ENCODE assay signal across 9 cellular contexts in the genomic region with DNA sequence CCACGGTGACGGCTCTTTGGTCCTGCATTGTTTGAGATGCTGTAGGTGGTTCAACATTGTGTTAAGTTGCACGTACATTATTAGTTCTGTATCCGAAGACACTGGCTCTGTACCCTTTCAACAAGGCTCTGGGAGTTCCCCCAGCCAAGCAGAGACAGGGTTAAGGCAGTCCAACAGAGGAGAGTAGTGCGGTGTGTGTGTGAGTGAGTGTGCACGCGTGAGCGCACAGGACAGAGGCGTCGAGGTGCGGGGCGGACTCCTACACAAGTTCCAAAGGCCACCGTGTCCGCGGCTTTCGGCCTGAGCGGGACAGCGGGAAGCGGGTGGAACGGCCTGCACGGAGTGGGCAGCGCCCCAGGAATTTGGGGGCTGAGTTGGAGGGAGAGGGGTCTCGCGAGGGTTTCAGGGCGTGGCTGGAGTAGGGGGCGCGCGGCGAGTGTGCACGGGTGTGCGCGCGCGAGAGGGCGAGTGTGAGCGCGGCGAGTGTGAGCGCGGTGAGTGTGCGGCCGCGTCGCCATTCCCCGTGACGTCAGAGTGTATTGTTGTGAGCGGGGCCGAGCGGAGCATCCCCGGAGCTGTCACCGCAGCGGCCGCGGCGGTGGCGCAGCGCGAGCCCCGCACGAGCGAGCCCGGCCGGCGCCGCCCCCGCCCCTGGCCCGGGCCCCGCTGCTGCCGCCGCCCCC. TPM values are rescaled to one million over a fixed set of nuclear protein-coding genes. Genes with fewer than 3 reads are reported as not detected.
A peak's percentile ranks its signal among the peaks of the same experiment; 100 is the strongest.
DNase-seq lines count a peak whose midpoint lies in the region; ATAC-seq and TF ChIP-seq lines count a peak whose summit lies in the region.
"Had no signal": no experiment of that assay in that cellular context is flagged by ENCODE, and none has a peak within 500 bp of the region (broad histone marks: within the 10 kb centered on the region; RNA-seq: fewer than 3 reads in every experiment).

A gene (plus strand): TSS at position 532 of the 683 bp plus-strand sequence. CDS start 413 bp downstream, outside the sequence.

- no peak within 1 kb of the TSS for H4K8ac ChIP-seq in mesendoderm (ENCODE audit: low read depth, low read length)

- peak within 1 kb of the TSS; percentile 73 for H3K4me3 ChIP-seq in BLaER1
- peak within 1 kb of the TSS; percentile 36 for H3K4me3 ChIP-seq in HAP-1
- H3K4me3 ChIP-seq in NT2/D1 (ENCODE audit: insufficient read length, low read depth): peak within 1 kb of the TSS; percentile 80
- H3K4me3 ChIP-seq in endocrine pancreas (ENCODE audit: control insufficient read depth, insufficient read depth, low read length): peak within 1 kb of the TSS; percentile 94
- peak within 1 kb of the TSS; percentile 55 for H3K4me3 ChIP-seq in mesendoderm (ENCODE audit: low read length)
- peak within 1 kb of the TSS; percentile 66 to 93 (median 86) for H3K4me3 ChIP-seq in tibial nerve

- H2BK5ac ChIP-seq in mesendoderm (ENCODE audit: low read length): no peak within 1 kb of the TSS

- no peak within 1 kb of the TSS for H2BK15ac ChIP-seq in mesendoderm (replicated peaks; ENCODE audit: low read depth)

- TF ChIP-seq CTCF in tibial nerve (IDR thresholded peaks at IDR 0.05): peak in 1 of 5 experiments; percentile 8

- no peak within 1 kb of the TSS for H2BK120ac ChIP-seq in mesendoderm (ENCODE audit: low read depth, low read length)

- peak within 1 kb of the TSS; percentile 85 for H3K56ac ChIP-seq in mesendoderm (ENCODE audit: low read length)

- in situ Hi-C loops in HAP-1 (cut with MboI; ENCODE audit: low sequenced_read_pairs): no loop called here

- H2AK5ac ChIP-seq in mesendoderm (ENCODE audit: low read length): no peak within 1 kb of the TSS

- no peak within 1 kb of the TSS for H3K18ac ChIP-seq in mesendoderm (ENCODE audit: low read length)

- H4K20me1 ChIP-seq in BLaER1: no peaks in the 10 kb centered on the region

- H3K27me3 ChIP-seq in BLaER1 (peaks cover 21% of the 10 kb centered on the region), HAP-1 (ENCODE audit: low read depth) (peaks cover 65% of the 10 kb centered on the region), NT2/D1 (ENCODE audit: insufficient read depth, insufficient read length) (peaks cover 32% of the 10 kb centered on the region), endocrine pancreas (ENCODE audit: control insufficient read depth, insufficient read depth, low read length) (no peaks in the 10 kb centered on the region), mesendoderm (ENCODE audit: insufficient read depth, low read length, poor library complexity) (peaks cover 8% of the 10 kb centered on the region), tibial nerve (no peaks in the 10 kb centered on the region)

- no peak within 1 kb of the TSS for H3K4ac ChIP-seq in mesendoderm (ENCODE audit: low read depth, low read length)

- H3K9me3 ChIP-seq in BLaER1: peaks cover 12% of the 10 kb centered on the region
- H3K9me3 ChIP-seq in HAP-1: no peaks in the 10 kb centered on the region
- no peaks in the 10 kb centered on the region for H3K9me3 ChIP-seq in NT2/D1 (ENCODE audit: insufficient read depth, low read length)
- no peaks in the 10 kb centered on the region for H3K9me3 ChIP-seq in endocrine pancreas (ENCODE audit: control insufficient read depth, low read length)
- no peaks in the 10 kb centered on the region for H3K9me3 ChIP-seq in tibial nerve

- H3K4me1 ChIP-seq in BLaER1: peaks cover 18% of the 10 kb centered on the region
- H3K4me1 ChIP-seq in HAP-1: peaks cover 24% of the 10 kb centered on the region
- H3K4me1 ChIP-seq in NT2/D1 (ENCODE audit: insufficient read depth, insufficient read length): peaks cover 3% of the 10 kb centered on the region
- H3K4me1 ChIP-seq in endocrine pancreas (ENCODE audit: control insufficient read depth, insufficient read depth, low read length): peaks cover 24% of the 10 kb centered on the region
- peaks cover 3% of the 10 kb centered on the region for H3K4me1 ChIP-seq in mesendoderm (ENCODE audit: control insufficient read depth, low read depth, low read length)
- H3K4me1 ChIP-seq in tibial nerve: peaks cover 0 to 54% (median 0%) of the 10 kb centered on the region in 4 donors

- H3K36me3 ChIP-seq in BLaER1: no peaks in the 10 kb centered on the region
- no peaks in the 10 kb centered on the region for H3K36me3 ChIP-seq in HAP-1 (replicated peaks)
- H3K36me3 ChIP-seq in NT2/D1 (ENCODE audit: insufficient read depth, insufficient read length, low read length): no peaks in the 10 kb centered on the region
- no peaks in the 10 kb centered on the region for H3K36me3 ChIP-seq in endocrine pancreas (ENCODE audit: control insufficient read depth, insufficient read depth, low read length)
- no peaks in the 10 kb centered on the region for H3K36me3 ChIP-seq in mesendoderm (ENCODE audit: control insufficient read depth, insufficient read depth, low read length)
- H3K36me3 ChIP-seq in tibial nerve: no peaks in the 10 kb centered on the region

- ATAC-seq in esophagus mucosa: no peak

- peak within 1 kb of the TSS; percentile 93 for H3K23ac ChIP-seq in mesendoderm (ENCODE audit: low read length)

- H3K9ac ChIP-seq in BLaER1 (peak within 1 kb of the TSS; percentile 74), NT2/D1 (ENCODE audit: insufficient read length, low read depth) (peak within 1 kb of the TSS; percentile 76), endocrine pancreas (ENCODE audit: control insufficient read depth, insufficient read depth, low read length) (peak within 1 kb of the TSS; percentile 83), mesendoderm (ENCODE audit: low read length) (peak within 1 kb of the TSS; percentile 62)

- no peaks in the 10 kb centered on the region for H3K79me1 ChIP-seq in mesendoderm (ENCODE audit: low read length)

- peak in 1 of 2 donors; percentile 60 for TF ChIP-seq EP300 in tibial nerve (IDR thresholded peaks at IDR 0.05)

- H3K4me2 ChIP-seq in BLaER1 (peak within 1 kb of the TSS; percentile 77), mesendoderm (ENCODE audit: low read length) (peak within 1 kb of the TSS; percentile 87)

- TF ChIP-seq POLR2A in tibial nerve (IDR thresholded peaks at IDR 0.05): peak in 1 of 2 donors; percentile 23

- no peak within 1 kb of the TSS for H4K5ac ChIP-seq in mesendoderm (ENCODE audit: low read length)

- peak within 1 kb of the TSS; percentile 66 for H3K27ac ChIP-seq in BLaER1
- no peak within 1 kb of the TSS for H3K27ac ChIP-seq in mesendoderm (ENCODE audit: low read depth, low read length)
- H3K27ac ChIP-seq in tibial nerve: peak within 1 kb of the TSS; percentile 88 to 98 (median 96)
- H3K27ac ChIP-seq: epithelial cell of prostate had no signal

- no peaks in the 10 kb centered on the region for H3K79me2 ChIP-seq in mesendoderm (ENCODE audit: control insufficient read depth, insufficient read depth, low read length)

- no CpG with 5 or more reads among the region's 70 CpGs for whole genome bisulfite sequencing in mesendoderm (ENCODE audit: extremely low coverage, insufficient coverage, low lambda C conversion rate)
- WGBS in tibial nerve, 2 donors: 0 to 2% methylated on average over 21 to 38 of the region's 70 CpGs

- DNase-seq in HAP-1 (ENCODE audit: low spot score in 2 of 2) (peak in 1 of 2 experiments; percentile 37), NT2/D1 (ENCODE audit: low read depth, low spot score) (no peak), mesendoderm (peak; percentile 16), tibial nerve (ENCODE audit: low spot score in 2 of 2) (peak; percentile 20 to 23)
- no peak for DNase-seq in activated CD4-positive, alpha-beta T cell treated with anti-CD3 and anti-CD28 coated beads for 4 hours

RNA-seq across cellular contexts. Expression of the gene that starts here (rescaled TPM):
- polyA plus RNA-seq in mesendoderm (2013, experiment 1 of 2): 0.13 TPM
- polyA plus RNA-seq in mesendoderm (2013, experiment 2 of 2): 0.15 TPM
- 1 to 10 TPM; 3.7 to 7.2 (median 6.2) TPM for total RNA-seq in tibial nerve
- 0.32 TPM for total RNA-seq in esophagus mucosa

Comparison
In these comparisons a context has a peak if more than half of its experiments do, and no peak if none do; other contexts are left out.
1. H3K4me3 ChIP-seq: peak in every context shown above with its lines; median percentile 94 in endocrine pancreas; 86 in tibial nerve; 80 in NT2/D1; 73 in BLaER1; 55 in mesendoderm; 36 in HAP-1.
2. DNase-seq: peak in mesendoderm (single experiment) and tibial nerve (2 of 2); none in NT2/D1 (single experiment) and activated CD4-positive, alpha-beta T cell treated with anti-CD3 and anti-CD28 coated beads for 4 hours (0 of 2).
3. Peak in every context shown above with its lines, with median percentiles within 50 percentile points of each other: H3K9ac ChIP-seq.